10 cellular contexts compared by ENCODE assay signal in genomic region chr7:96236198-96237039, GRCh38.
DNase-seq lines count a peak whose midpoint lies in the region; ATAC-seq and TF ChIP-seq lines count a peak whose summit lies in the region.
"Had no signal": no experiment of that assay in that cellular context is flagged by ENCODE, and none has a peak within 500 bp of the region (broad histone marks: within the 10 kb centered on the region; RNA-seq: fewer than 3 reads in every experiment).

No MANE protein-coding gene starts in this region.

- no peaks in the 10 kb centered on the region for H3K27me3 ChIP-seq in right atrium auricular region
- no peaks in the 10 kb centered on the region for H3K27me3 ChIP-seq in stomach smooth muscle (ENCODE audit: control insufficient read depth in 1 of 2, insufficient read depth in 2 of 2, low read length in 2 of 2)

- no peaks in the 10 kb centered on the region for H3K27me3 Mint-ChIP-seq in IgD-negative memory B cell
- no peaks in the 10 kb centered on the region for H3K27me3 Mint-ChIP-seq in activated T-helper 17 cell treated with anti-CD3 and anti-CD28 coated beads, Interleukin-2, amount 50 U/mL, for 72 hours

- peaks cover 0 to 3% (median 0%) of the 10 kb centered on the region in 3 donors for H3K9me3 Mint-ChIP-seq in IgD-negative memory B cell
- H3K9me3 Mint-ChIP-seq in activated T-helper 17 cell treated with anti-CD3 and anti-CD28 coated beads, Interleukin-2, amount 50 U/mL, for 72 hours, result no peaks in the 10 kb centered on the region
- H3K9me3 Mint-ChIP-seq: activated naive CD8-positive, alpha-beta T cell treated with anti-CD3 and anti-CD28 coated beads, Interleukin-2, amount 10 ng/mL, durations not matched to agents 7 days and 5 days had no signal

- no peak overlapping the region for H3K4me3 Mint-ChIP-seq in IgD-negative memory B cell
- no peak overlapping the region for H3K4me3 Mint-ChIP-seq in activated T-helper 17 cell treated with anti-CD3 and anti-CD28 coated beads, Interleukin-2, amount 50 U/mL, for 72 hours
- H3K4me3 Mint-ChIP-seq: activated naive CD8-positive, alpha-beta T cell treated with anti-CD3 and anti-CD28 coated beads, Interleukin-2, amount 10 ng/mL, durations not matched to agents 7 days and 5 days had no signal

- peak overlapping the region; percentile 39 to 60 for H3K27ac ChIP-seq in right atrium auricular region
- H3K27ac ChIP-seq in stomach smooth muscle (ENCODE audit: low read length), result peak overlapping the region; percentile 0

- peaks cover 5 to 13% (median 6%) of the 10 kb centered on the region in 3 donors for H3K4me1 Mint-ChIP-seq in IgD-negative memory B cell
- peaks cover 19% of the 10 kb centered on the region for H3K4me1 Mint-ChIP-seq in activated T-helper 17 cell treated with anti-CD3 and anti-CD28 coated beads, Interleukin-2, amount 50 U/mL, for 72 hours
- H3K4me1 Mint-ChIP-seq: activated naive CD8-positive, alpha-beta T cell treated with anti-CD3 and anti-CD28 coated beads, Interleukin-2, amount 10 ng/mL, durations not matched to agents 7 days and 5 days had no signal

- no peak overlapping the region for H3K4me3 ChIP-seq in right atrium auricular region
- H3K4me3 ChIP-seq in stomach smooth muscle (ENCODE audit: low read length in 2 of 2), result no peak overlapping the region

- no peak for TF ChIP-seq CTCF in right atrium auricular region (IDR thresholded peaks at IDR 0.05)

- ATAC-seq in activated T-helper 17 cell treated with anti-CD3 and anti-CD28 coated beads, Interleukin-2, amount 50 U/mL, for 72 hours (replicated peaks), result no peak
- ATAC-seq in HG02970 (IDR thresholded peaks at IDR 0.05; ENCODE audit: low FRiP score, unreplicated experiment), result no peak
- ATAC-seq in HG03442 (IDR thresholded peaks at IDR 0.05; ENCODE audit: unreplicated experiment), result no peak
- no peak for ATAC-seq in HG02938 (IDR thresholded peaks at IDR 0.05; ENCODE audit: unreplicated experiment)
- ATAC-seq in HG03571 (IDR thresholded peaks at IDR 0.05; ENCODE audit: unreplicated experiment), result no peak

- H3K9ac ChIP-seq in stomach smooth muscle (ENCODE audit: low read length in 2 of 2), result no peak overlapping the region

- H3K9me3 ChIP-seq in right atrium auricular region (no peaks in the 10 kb centered on the region), stomach smooth muscle (ENCODE audit: control insufficient read depth in 2 of 2, low read length in 2 of 2) (no peaks in the 10 kb centered on the region)

- DNase-seq in right atrium auricular region (ENCODE audit: low spot score), result peak; percentile 83
- DNase-seq: activated naive CD8-positive, alpha-beta T cell treated with anti-CD3 and anti-CD28 coated beads, Interleukin-2, amount 10 ng/mL, durations not matched to agents 7 days and 5 days; NK-92 treated with Interleukin-12 subunit alpha and Interleukin-12 subunit beta, amount 100 ng/mL, for 24 hours had no signal

- peaks cover 0 to 31% of the 10 kb centered on the region in 2 donors for H3K4me1 ChIP-seq in right atrium auricular region
- H3K4me1 ChIP-seq in stomach smooth muscle (ENCODE audit: control insufficient read depth, insufficient read depth, low read length), result peaks cover 7% of the 10 kb centered on the region

- H3K36me3 ChIP-seq in right atrium auricular region (peaks cover 9% of the 10 kb centered on the region), stomach smooth muscle (ENCODE audit: control insufficient read depth in 2 of 2, insufficient read depth in 2 of 2, low read length in 2 of 2) (peaks cover 0 to 2% of the 10 kb centered on the region in 2 donors)

- H3K36me3 Mint-ChIP-seq in IgD-negative memory B cell, result peaks cover 9% of the 10 kb centered on the region
- peaks cover 19% of the 10 kb centered on the region for H3K36me3 Mint-ChIP-seq in activated T-helper 17 cell treated with anti-CD3 and anti-CD28 coated beads, Interleukin-2, amount 50 U/mL, for 72 hours (ENCODE audit: low read depth)

- H3K27ac Mint-ChIP-seq in IgD-negative memory B cell, result peak overlapping the region in 2 of 3 donors; percentile 65 to 71
- H3K27ac Mint-ChIP-seq in activated T-helper 17 cell treated with anti-CD3 and anti-CD28 coated beads, Interleukin-2, amount 50 U/mL, for 72 hours, result peak overlapping the region; percentile 66
- H3K27ac Mint-ChIP-seq: activated naive CD8-positive, alpha-beta T cell treated with anti-CD3 and anti-CD28 coated beads, Interleukin-2, amount 10 ng/mL, durations not matched to agents 7 days and 5 days had no signal
